In the genomic region with DNA sequence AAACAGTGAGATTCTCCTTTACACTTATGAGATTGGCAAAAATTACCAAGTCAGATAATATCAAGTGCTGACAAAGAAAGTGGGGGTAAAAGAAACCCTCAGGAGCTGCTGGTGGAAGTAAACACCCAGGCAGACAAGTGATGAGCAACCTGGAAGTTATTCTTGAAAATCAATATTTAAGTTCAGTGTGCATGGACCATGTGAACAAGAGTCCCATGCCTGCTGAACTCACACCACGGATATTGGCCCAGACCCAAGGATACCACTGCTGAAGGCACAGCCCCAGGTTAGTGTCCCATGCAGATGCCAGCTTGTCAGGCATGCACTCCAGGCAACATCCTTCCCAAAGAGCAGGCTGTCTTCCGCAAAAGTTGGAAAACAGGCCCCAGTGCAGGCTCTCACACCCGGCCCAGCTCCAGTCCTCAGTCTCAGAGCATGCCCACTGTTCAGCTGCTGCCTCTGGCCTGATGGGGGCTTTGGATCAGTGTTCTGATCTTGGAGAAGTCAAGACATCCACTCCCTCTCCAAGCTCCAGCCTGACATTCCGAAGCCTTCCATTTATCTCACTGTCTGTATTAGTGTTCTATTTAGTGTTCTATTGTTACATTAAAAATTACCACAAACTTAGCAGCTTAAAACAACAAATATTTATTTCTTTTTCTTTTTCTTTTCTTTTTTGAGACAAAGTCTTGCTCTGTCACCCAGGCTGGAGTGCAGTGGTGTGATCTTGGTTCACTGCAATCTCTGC, we compare ENCODE assay signal across 15 cellular contexts.
DNase-seq lines count a peak whose midpoint lies in the region; ATAC-seq and TF ChIP-seq lines count a peak whose summit lies in the region.
"Had no signal": no experiment of that assay in that cellular context is flagged by ENCODE, and none has a peak within 500 bp of the region (broad histone marks: within the 10 kb centered on the region; RNA-seq: fewer than 3 reads in every experiment).

No MANE protein-coding gene starts in this region.

- H3K4me1 Mint-ChIP-seq in Calu3 (ENCODE audit: low read depth, unreplicated experiment): peaks cover 47% of the 10 kb centered on the region

- ATAC-seq in GM21737 (IDR thresholded peaks at IDR 0.05; ENCODE audit: unreplicated experiment) (no peak), GM19463 (IDR thresholded peaks at IDR 0.05; ENCODE audit: unreplicated experiment) (no peak)

- no peaks in the 10 kb centered on the region for H3K27me3 Mint-ChIP-seq in Calu3 (ENCODE audit: unreplicated experiment)

- no peak for TF ChIP-seq EP300 in sigmoid colon (IDR thresholded peaks at IDR 0.05)

- POLR2A ChIA-PET in RWPE1 (lab: Yijun Ruan, JAX; ENCODE audit: low non-redundant PET): interaction anchor here (2.2 kb wide), 1 partner anchor 134 kb away, joined by 8 read pairs; a partner anchor contains a TSS

- no TSS peak for BruUV-seq in Calu3 (replicated peaks; lab: Mats Ljungman, UMichigan)

- H3K9me3 ChIP-seq in left ventricle myocardium inferior (replicated peaks) (peaks cover 9% of the 10 kb centered on the region), sigmoid colon (no peaks in the 10 kb centered on the region)
- H3K9me3 ChIP-seq: ovary, uterus had no signal

- peaks cover 89% of the 10 kb centered on the region for H3K4me1 ChIP-seq in left ventricle myocardium inferior
- peaks cover 0 to 47% (median 42%) of the 10 kb centered on the region in 4 donors for H3K4me1 ChIP-seq in sigmoid colon

- CTCF ChIA-PET in Calu3 (lab: Charles Lee): interaction anchor here (0.6 to 2.2 kb wide), 5 partner anchors 12 to 266 kb away, joined by 3 to 7 read pairs (median 4); no protein-coding TSS in a partner anchor
- CTCF ChIA-PET in RWPE1 (lab: Yijun Ruan, JAX): interaction anchor here (0.6 to 1.0 kb wide), 2 partner anchors 10 to 18 kb away, joined by 3 read pairs; no protein-coding TSS in a partner anchor

- no peak for TF ChIP-seq POLR2A in sigmoid colon (IDR thresholded peaks at IDR 0.05)

- TF ChIP-seq CTCF in Calu3 (IDR thresholded peaks at IDR 0.05; ENCODE audit: unreplicated experiment) (no peak), RWPE1 (conservative IDR thresholded peaks at IDR 0.05; ENCODE audit: low read depth) (no peak), left ventricle myocardium inferior (IDR thresholded peaks at IDR 0.05; ENCODE audit: borderline replicate concordance) (no peak), sigmoid colon (IDR thresholded peaks at IDR 0.05) (no peak)

- H3K4me3 Mint-ChIP-seq in Calu3 (ENCODE audit: low read depth, unreplicated experiment): no peak overlapping the region
- H3K4me3 Mint-ChIP-seq: B cell had no signal

- whole genome bisulfite sequencing in sigmoid colon, 2 donors: 87 to 93% methylated on average over 4 of the region's 4 CpGs

- H3K9me3 Mint-ChIP-seq in Calu3 (ENCODE audit: low read depth, unreplicated experiment): no peaks in the 10 kb centered on the region

- H3K27me3 ChIP-seq in left ventricle myocardium inferior (ENCODE audit: low read depth) (no peaks in the 10 kb centered on the region), sigmoid colon (no peaks in the 10 kb centered on the region)
- H3K27me3 ChIP-seq: ovary, uterus had no signal

- intact Hi-C loops in Calu3 (cut with micrococcal nuclease; ENCODE audit: unreplicated experiment) (loop anchor here (5.0 kb wide), 3 partner anchors 51 to 139 kb away; no protein-coding TSS in a partner anchor), left ventricle myocardium inferior (cut with micrococcal nuclease) (no loop called here), sigmoid colon (cut with DNase I) (no loop called here)

- DNase-seq in Calu3: peak; percentile 62
- DNase-seq in RWPE1 (ENCODE audit: low spot score): no peak
- DNase-seq in left ventricle myocardium inferior: peak; percentile 12
- DNase-seq in sigmoid colon: peak; percentile 61
- DNase-seq in cerebellar nuclear complex (lab: John Stamatoyannopoulos, UW): no peak
- DNase-seq in activated effector memory CD4-positive, alpha-beta T cell treated with Interleukin-2 at 50 U/mL for 16 hours: no peak
- DNase-seq: mesendoderm, NCI-H2029, NCI-H748 treated with DMSO at 0.1 percent for 48 hours, uterus had no signal

- H3K27ac Mint-ChIP-seq in Calu3 (ENCODE audit: unreplicated experiment): peak overlapping the region; percentile 91
- H3K27ac Mint-ChIP-seq: B cell had no signal

- no peak overlapping the region for H3K4me3 ChIP-seq in left ventricle myocardium inferior
- no peak overlapping the region for H3K4me3 ChIP-seq in sigmoid colon
- H3K4me3 ChIP-seq: ovary, SK-N-MC, uterus had no signal

- H3K27ac ChIP-seq in RWPE1: peak overlapping the region; percentile 32; the same call in 1 of the 2 replicates
- H3K27ac ChIP-seq in left ventricle myocardium inferior (replicated peaks): peak overlapping the region; percentile 89
- peak overlapping the region in 3 of 4 donors; percentile 78 to 88 (median 83) for H3K27ac ChIP-seq in sigmoid colon
- H3K27ac ChIP-seq: SK-N-MC had no signal

- no peaks in the 10 kb centered on the region for H3K36me3 ChIP-seq in left ventricle myocardium inferior
- H3K36me3 ChIP-seq in sigmoid colon: no peaks in the 10 kb centered on the region
- H3K36me3 ChIP-seq: ovary, uterus had no signal

- peaks cover 18% of the 10 kb centered on the region for H3K36me3 Mint-ChIP-seq in Calu3 (ENCODE audit: insufficient read depth, unreplicated experiment)

Comparison
In these comparisons a context has a peak if more than half of its experiments do, and no peak if none do; other contexts are left out.
1. DNase-seq: peak in Calu3 (single experiment), left ventricle myocardium inferior (single experiment) and sigmoid colon (single experiment); none in RWPE1 (single experiment), cerebellar nuclear complex (0 of 2) and activated effector memory CD4-positive, alpha-beta T cell treated with Interleukin-2 at 50 U/mL for 16 hours (single experiment).
2. H3K27ac ChIP-seq: peak in every context shown above with its lines; median percentile 89 in left ventricle myocardium inferior; 83 in sigmoid colon; 32 in RWPE1.